ENCODE assay signal across 8 cellular contexts in genomic region chr2:241443486-241444223, GRCh38.
DNase-seq lines count a peak whose midpoint lies in the region; ATAC-seq and TF ChIP-seq lines count a peak whose summit lies in the region.

No MANE protein-coding gene starts in this region.

- no peak for TF ChIP-seq CTCF in chondrocyte (IDR thresholded peaks at IDR 0.05)

- no peaks in the 10 kb centered on the region for H3K9me3 Mint-ChIP-seq in activated naive CD8-positive, alpha-beta T cell treated with anti-CD3 and anti-CD28 coated beads, Interleukin-2, amount 50 U/mL, for 24 hours
- H3K9me3 Mint-ChIP-seq in chondrocyte (ENCODE audit: low read depth), result no peaks in the 10 kb centered on the region

- H3K4me1 Mint-ChIP-seq in activated naive CD8-positive, alpha-beta T cell treated with anti-CD3 and anti-CD28 coated beads, Interleukin-2, amount 50 U/mL, for 24 hours, result peaks cover 32% of the 10 kb centered on the region
- H3K4me1 Mint-ChIP-seq in chondrocyte (ENCODE audit: low read depth), result no peaks in the 10 kb centered on the region

- DNase-seq in GDM1 (lab: John Stamatoyannopoulos, UW), result peak; percentile 53
- peak; percentile 19 for DNase-seq in HS-5 (ENCODE audit: low read depth)
- peak; percentile 72 for DNase-seq in T-helper 22 cell (ENCODE audit: low read depth)
- DNase-seq in activated naive CD8-positive, alpha-beta T cell treated with anti-CD3 and anti-CD28 coated beads, Interleukin-2, amount 50 U/mL, for 24 hours, result peak; percentile 95
- DNase-seq in stimulated activated CD4-positive, alpha-beta T cell treated with anti-CD3 and anti-CD28 coated beads, Interleukin-12 subunit alpha, Interleukin-12 subunit beta, amount 100 ng/mL, for 48 hours (ENCODE audit: low read depth in 2 of 3, low spot score in 1 of 3), result peak; percentile 85 to 97 (median 94)
- no peak for DNase-seq in C1 segment of cervical spinal cord (lab: John Stamatoyannopoulos, UW)
- no peak for DNase-seq in chondrocyte (ENCODE audit: low spot score)

- peak overlapping the region; percentile 86 for H3K27ac Mint-ChIP-seq in activated naive CD8-positive, alpha-beta T cell treated with anti-CD3 and anti-CD28 coated beads, Interleukin-2, amount 50 U/mL, for 24 hours
- H3K27ac Mint-ChIP-seq in chondrocyte (ENCODE audit: unreplicated experiment), result no peak overlapping the region

- H3K4me3 Mint-ChIP-seq in activated naive CD8-positive, alpha-beta T cell treated with anti-CD3 and anti-CD28 coated beads, Interleukin-2, amount 50 U/mL, for 24 hours, result peak overlapping the region; percentile 55
- H3K4me3 Mint-ChIP-seq in chondrocyte (ENCODE audit: unreplicated experiment), result no peak overlapping the region

- peaks cover 57% of the 10 kb centered on the region for H3K27me3 Mint-ChIP-seq in activated naive CD8-positive, alpha-beta T cell treated with anti-CD3 and anti-CD28 coated beads, Interleukin-2, amount 50 U/mL, for 24 hours
- no peaks in the 10 kb centered on the region for H3K27me3 Mint-ChIP-seq in chondrocyte (ENCODE audit: low read depth)

- peaks cover 67% of the 10 kb centered on the region for H3K36me3 Mint-ChIP-seq in activated naive CD8-positive, alpha-beta T cell treated with anti-CD3 and anti-CD28 coated beads, Interleukin-2, amount 50 U/mL, for 24 hours (ENCODE audit: low read depth)
- peaks cover 21% of the 10 kb centered on the region for H3K36me3 Mint-ChIP-seq in chondrocyte (ENCODE audit: low read depth)

- ATAC-seq in activated naive CD8-positive, alpha-beta T cell treated with anti-CD3 and anti-CD28 coated beads, Interleukin-2, amount 50 U/mL, for 24 hours, result peak; percentile 88
- ATAC-seq in HG03378 (IDR thresholded peaks at IDR 0.05; ENCODE audit: unreplicated experiment), result no peak

Comparison
In these comparisons a context has a peak if more than half of its experiments do, and no peak if none do; other contexts are left out.
1. DNase-seq: peak in GDM1 (single experiment), HS-5 (single experiment), T-helper 22 cell (single experiment), activated naive CD8-positive, alpha-beta T cell treated with anti-CD3 and anti-CD28 coated beads, Interleukin-2, amount 50 U/mL, for 24 hours (single experiment) and stimulated activated CD4-positive, alpha-beta T cell treated with anti-CD3 and anti-CD28 coated beads, Interleukin-12 subunit alpha, Interleukin-12 subunit beta, amount 100 ng/mL, for 48 hours (3 of 3); none in C1 segment of cervical spinal cord (0 of 14) and chondrocyte (single experiment).